In the genomic region with DNA sequence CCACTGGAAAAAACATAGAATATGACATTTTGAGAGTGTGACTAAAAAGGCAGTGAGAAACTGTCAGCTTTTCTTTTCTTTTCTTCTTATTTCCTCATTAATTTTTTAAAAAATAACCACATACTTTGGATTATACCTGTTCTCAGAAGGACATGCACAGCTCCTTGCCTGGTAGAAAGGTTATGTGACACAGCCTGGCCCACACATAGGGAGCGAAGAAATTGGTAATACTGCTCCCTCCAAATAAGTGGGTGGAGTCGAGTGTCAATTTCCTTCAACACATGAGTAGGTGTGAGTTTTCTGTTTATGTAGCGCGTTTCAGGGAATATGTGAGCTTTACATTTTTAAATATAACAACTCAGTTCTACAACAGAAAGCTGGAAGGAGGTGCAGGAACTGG, we compare ENCODE assay signal across 32 cellular contexts.
"Had no signal": no experiment of that assay in that cellular context is flagged by ENCODE, and none has a peak within 500 bp of the region (broad histone marks: within the 10 kb centered on the region; RNA-seq: fewer than 3 reads in every experiment).

No MANE protein-coding gene starts in this region.

- H3K9me3 ChIP-seq: neutrophil, ovary, psoas muscle, right lobe of liver, sigmoid colon, spleen, suprapubic skin, testis, tibial artery, transverse colon, upper lobe of right lung, uterus had no signal

- H3K4me3 ChIP-seq: ovary, psoas muscle, right lobe of liver, sigmoid colon, spleen, suprapubic skin, testis, tibial artery, transverse colon, upper lobe of right lung, uterus had no signal

- H3K27ac ChIP-seq: neutrophil, ovary, parathyroid adenoma, psoas muscle, right lobe of liver, sigmoid colon, spleen, suprapubic skin, testis, tibial artery, transverse colon, upper lobe of right lung, uterus had no signal

- H3K79me2 ChIP-seq: parathyroid adenoma had no signal

- H3K4me1 ChIP-seq: parathyroid adenoma, right lobe of liver, testis, uterus had no signal

- H3K36me3 Mint-ChIP-seq: naive B cell; naive thymus-derived CD8-positive, alpha-beta T cell; natural killer cell treated with Interleukin-12 subunit alpha and Interleukin-12 subunit beta and Interleukin-15 and Interleukin-18, amount 100 ng/mL, for 72 hours; stimulated activated memory B cell treated with anti-CD40 and anti-IgM and Interleukin-4, amounts not matched to agents 10 μg/mL and 1 μg/mL and 100 μg/mL, for 72 hours; type B pancreatic cell had no signal

- H3K27me3 ChIP-seq: neutrophil, ovary, right lobe of liver, sigmoid colon, suprapubic skin, testis, transverse colon, upper lobe of right lung, uterus had no signal

- H2AFZ ChIP-seq: parathyroid adenoma had no signal

- H3K9me3 Mint-ChIP-seq: naive thymus-derived CD8-positive, alpha-beta T cell; natural killer cell treated with Interleukin-12 subunit alpha and Interleukin-12 subunit beta and Interleukin-15 and Interleukin-18, amount 100 ng/mL, for 72 hours; nephron progenitor cell; neural crest cell; stimulated activated memory B cell treated with anti-CD40 and anti-IgM and Interleukin-4, amounts not matched to agents 10 μg/mL and 1 μg/mL and 100 μg/mL, for 72 hours; stimulated activated naive CD8-positive, alpha-beta T cell treated with anti-CD3 and anti-CD28 coated beads, Interleukin-15, Interleukin-2, amounts not matched to agents 100 ng/mL and 50 ng/mL, for 24 hours; type B pancreatic cell had no signal

- H3K27me3 Mint-ChIP-seq: naive thymus-derived CD8-positive, alpha-beta T cell; natural killer cell treated with Interleukin-12 subunit alpha and Interleukin-12 subunit beta and Interleukin-15 and Interleukin-18, amount 100 ng/mL, for 72 hours; progenitor cell of endocrine pancreas; stimulated activated naive CD8-positive, alpha-beta T cell treated with anti-CD3 and anti-CD28 coated beads, Interleukin-15, Interleukin-2, amounts not matched to agents 100 ng/mL and 50 ng/mL, for 24 hours; type B pancreatic cell had no signal

- DNase-seq: naive B cell; naive thymus-derived CD8-positive, alpha-beta T cell; nephron progenitor cell; nucleus accumbens; ovary; posterior cingulate gyrus; psoas muscle; right cardiac atrium; right lobe of liver; sigmoid colon; small intestine; spleen; stimulated activated CD4-positive, alpha-beta T cell treated with anti-CD3 and anti-CD28 coated beads, Interleukin-12 subunit alpha, Interleukin-12 subunit beta, amount 100 ng/mL, for 4 hours; stimulated activated CD4-positive, alpha-beta T cell treated with anti-CD3 and anti-CD28 coated beads, Interleukin-1b, Interleukin-23, amount 100 ng/mL, for 48 hours; stimulated activated CD4-positive, alpha-beta T cell treated with anti-CD3 and anti-CD28 coated beads, Interleukin-4, amount 100 ng/mL, for 1 hour; stimulated activated CD4-positive, alpha-beta T cell treated with anti-CD3 and anti-CD28 coated beads, Interleukin-4, amount 100 ng/mL, for 4 hours; stimulated activated CD8-positive, alpha-beta memory T cell treated with anti-CD3 and anti-CD28 coated beads, Interleukin-4, amount 100 ng/mL, for 48 hours; stimulated activated naive CD4-positive, alpha-beta T cell; testis; tibial artery; transverse colon; upper lobe of right lung; uterus had no signal

- H3K4me3 Mint-ChIP-seq: naive B cell; naive thymus-derived CD8-positive, alpha-beta T cell; natural killer cell treated with Interleukin-12 subunit alpha and Interleukin-12 subunit beta and Interleukin-15 and Interleukin-18, amount 100 ng/mL, for 72 hours; nephron progenitor cell; neural crest cell; stimulated activated memory B cell treated with anti-CD40 and anti-IgM and Interleukin-4, amounts not matched to agents 10 μg/mL and 1 μg/mL and 100 μg/mL, for 72 hours; stimulated activated naive CD8-positive, alpha-beta T cell treated with anti-CD3 and anti-CD28 coated beads, Interleukin-15, Interleukin-2, amounts not matched to agents 100 ng/mL and 50 ng/mL, for 24 hours; type B pancreatic cell had no signal

- H3K9ac ChIP-seq: parathyroid adenoma had no signal

- ATAC-seq: naive thymus-derived CD8-positive, alpha-beta T cell; natural killer cell treated with Interleukin-12 subunit alpha and Interleukin-12 subunit beta and Interleukin-15 and Interleukin-18, amount 100 ng/mL, for 72 hours; psoas muscle; right cardiac atrium; right lobe of liver; stimulated activated memory B cell treated with anti-CD40 and anti-IgM and Interleukin-4, amounts not matched to agents 10 μg/mL and 1 μg/mL and 100 μg/mL, for 72 hours; upper lobe of right lung had no signal

- H3K27ac Mint-ChIP-seq: natural killer cell treated with Interleukin-12 subunit alpha and Interleukin-12 subunit beta and Interleukin-15 and Interleukin-18, amount 100 ng/mL, for 72 hours; progenitor cell of endocrine pancreas; stimulated activated memory B cell treated with anti-CD40 and anti-IgM and Interleukin-4, amounts not matched to agents 10 μg/mL and 1 μg/mL and 100 μg/mL, for 72 hours; type B pancreatic cell had no signal

- H3K36me3 ChIP-seq: neutrophil, ovary, right lobe of liver, sigmoid colon, spleen, tibial artery, transverse colon, upper lobe of right lung, uterus had no signal
